9 cellular contexts compared by ENCODE assay signal in the genomic region with DNA sequence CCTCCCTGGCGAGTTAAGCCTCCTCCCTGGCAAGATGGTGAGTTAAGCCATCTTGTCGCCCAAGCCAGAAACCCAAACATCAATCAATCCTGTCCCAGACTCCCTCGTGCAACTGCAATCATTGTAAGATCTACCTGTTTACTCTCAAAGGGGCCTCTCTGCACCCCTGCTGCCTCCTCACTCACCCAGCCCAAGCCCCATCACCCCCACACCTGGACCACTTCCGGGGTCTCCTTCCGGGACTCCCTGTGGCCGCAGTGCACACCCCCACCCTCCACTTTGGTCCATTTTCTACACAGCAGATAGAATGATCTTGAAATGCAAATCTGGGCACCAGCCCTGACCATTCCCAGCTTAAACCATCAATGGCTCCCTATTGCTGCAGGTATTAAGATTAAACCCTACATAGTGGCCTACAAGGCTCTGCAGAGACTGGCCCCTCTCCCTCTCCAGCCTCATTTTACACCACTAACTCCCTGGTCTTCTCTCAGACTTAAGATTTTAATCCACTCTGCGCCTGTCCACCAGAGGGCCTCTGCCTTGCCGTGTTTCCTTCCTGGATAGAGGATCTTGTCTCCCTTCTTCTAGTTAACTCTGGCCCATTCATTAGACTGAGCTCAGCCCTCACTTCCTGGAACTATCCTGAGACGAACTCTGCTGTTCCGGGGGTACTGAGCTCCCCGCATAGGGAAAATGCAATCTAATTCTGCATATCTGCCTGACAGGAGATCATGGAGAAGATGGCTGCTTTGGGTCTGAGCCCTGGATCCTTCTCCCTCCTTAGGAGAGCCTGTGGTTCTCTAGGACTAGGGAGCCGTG. TPM values are rescaled to one million over a fixed set of nuclear protein-coding genes. Genes with fewer than 3 reads are reported as not detected.
A peak's percentile ranks its signal among the peaks of the same experiment; 100 is the strongest.
DNase-seq lines count a peak whose midpoint lies in the region; ATAC-seq and TF ChIP-seq lines count a peak whose summit lies in the region.
"Had no signal": no experiment of that assay in that cellular context is flagged by ENCODE, and none has a peak within 500 bp of the region (broad histone marks: within the 10 kb centered on the region; RNA-seq: fewer than 3 reads in every experiment).

No MANE protein-coding gene starts in this region.

- no peaks in the 10 kb centered on the region for H3K4me1 ChIP-seq in Caco-2
- H3K4me1 ChIP-seq: SJSA1 had no signal

- no peak overlapping the region for H3K27ac ChIP-seq in VCaP
- H3K27ac ChIP-seq: SJSA1 had no signal

- CTCF ChIA-PET in Caco-2 (lab: Charles Lee): interaction anchor here (0.7 kb wide), 1 partner anchor 192 kb away, joined by 3 read pairs; no protein-coding TSS in a partner anchor

- H3K27ac Mint-ChIP-seq in Caco-2 (ENCODE audit: unreplicated experiment): no peak overlapping the region
- no peak overlapping the region for H3K27ac Mint-ChIP-seq in stimulated activated naive B cell treated with anti-CD40 and anti-IgM and Interleukin-4, amounts not matched to agents 10 μg/mL and 1 μg/mL and 100 μg/mL, for 72 hours
- no peak overlapping the region for H3K27ac Mint-ChIP-seq in activated T-helper 1 cell treated with anti-CD3 and anti-CD28 coated beads, Interleukin-12 subunit alpha, Interleukin-12 subunit beta, Interleukin-2, Interleukin-4 antibody, amounts not matched to agents 30 ng/mL and 10 ng/mL and 1 ng/mL, durations not matched to agents 14 hours and 24 hours and 36 hours
- H3K27ac Mint-ChIP-seq in activated T-helper 2 cell treated with anti-CD3 and anti-CD28 coated beads, Interferon-gamma antibody, Interleukin-2, Interleukin-4, amounts not matched to agents 10 μg/mL and 5 μg/mL and 100 μg/mL, durations not matched to agents 14 hours and 24 hours and 36 hours: no peak overlapping the region

- ATAC-seq in left ventricle myocardium superior: peak; percentile 71
- ATAC-seq in stimulated activated naive B cell treated with anti-CD40 and anti-IgM and Interleukin-4, amounts not matched to agents 10 μg/mL and 1 μg/mL and 100 μg/mL, for 72 hours (replicated peaks): peak; percentile 28 to 33

- no TSS peak for BruUV-seq in Caco-2 (replicated peaks; lab: Mats Ljungman, UMichigan)

- no peak overlapping the region for H3K4me3 ChIP-seq in Caco-2 (ENCODE audit: low read depth, low read length)
- H3K4me3 ChIP-seq in HFF-Myc (replicated peaks; ENCODE audit: low read depth, low read length): no peak overlapping the region
- H3K4me3 ChIP-seq: SJSA1 had no signal

- H3K27me3 Mint-ChIP-seq in Caco-2 (ENCODE audit: insufficient read depth, unreplicated experiment): peaks cover 19% of the 10 kb centered on the region
- H3K27me3 Mint-ChIP-seq in stimulated activated naive B cell treated with anti-CD40 and anti-IgM and Interleukin-4, amounts not matched to agents 10 μg/mL and 1 μg/mL and 100 μg/mL, for 72 hours: peaks cover 8 to 13% of the 10 kb centered on the region in 2 donors
- peaks cover 2% of the 10 kb centered on the region for H3K27me3 Mint-ChIP-seq in activated T-helper 1 cell treated with anti-CD3 and anti-CD28 coated beads, Interleukin-12 subunit alpha, Interleukin-12 subunit beta, Interleukin-2, Interleukin-4 antibody, amounts not matched to agents 30 ng/mL and 10 ng/mL and 1 ng/mL, durations not matched to agents 14 hours and 24 hours and 36 hours (ENCODE audit: insufficient read depth)
- no peaks in the 10 kb centered on the region for H3K27me3 Mint-ChIP-seq in activated T-helper 2 cell treated with anti-CD3 and anti-CD28 coated beads, Interferon-gamma antibody, Interleukin-2, Interleukin-4, amounts not matched to agents 10 μg/mL and 5 μg/mL and 100 μg/mL, durations not matched to agents 14 hours and 24 hours and 36 hours (ENCODE audit: low read depth)

- TF ChIP-seq CTCF in Caco-2 (IDR thresholded peaks at IDR 0.05; ENCODE audit: insufficient read depth in 1 of 2, low read depth in 1 of 2, low read length in 1 of 2, severe bottlenecking in 1 of 2, unreplicated experiment in 1 of 2): peak; percentile 41 to 55
- TF ChIP-seq CTCF in HFF-Myc (IDR thresholded peaks at IDR 0.05; ENCODE audit: low read depth, low read length, missing control alignments): peak; percentile 61
- TF ChIP-seq CTCF in VCaP (conservative IDR thresholded peaks at IDR 0.05): peak; percentile 91

- H3K4me1 Mint-ChIP-seq in Caco-2 (ENCODE audit: low read depth, unreplicated experiment): no peaks in the 10 kb centered on the region
- H3K4me1 Mint-ChIP-seq in stimulated activated naive B cell treated with anti-CD40 and anti-IgM and Interleukin-4, amounts not matched to agents 10 μg/mL and 1 μg/mL and 100 μg/mL, for 72 hours: no peaks in the 10 kb centered on the region
- H3K4me1 Mint-ChIP-seq in activated T-helper 1 cell treated with anti-CD3 and anti-CD28 coated beads, Interleukin-12 subunit alpha, Interleukin-12 subunit beta, Interleukin-2, Interleukin-4 antibody, amounts not matched to agents 30 ng/mL and 10 ng/mL and 1 ng/mL, durations not matched to agents 14 hours and 24 hours and 36 hours (ENCODE audit: low read depth): no peaks in the 10 kb centered on the region
- H3K4me1 Mint-ChIP-seq in activated T-helper 2 cell treated with anti-CD3 and anti-CD28 coated beads, Interferon-gamma antibody, Interleukin-2, Interleukin-4, amounts not matched to agents 10 μg/mL and 5 μg/mL and 100 μg/mL, durations not matched to agents 14 hours and 24 hours and 36 hours (ENCODE audit: low read depth): no peaks in the 10 kb centered on the region

- H3K36me3 Mint-ChIP-seq in Caco-2 (ENCODE audit: insufficient read depth, unreplicated experiment): no peaks in the 10 kb centered on the region
- H3K36me3 Mint-ChIP-seq in stimulated activated naive B cell treated with anti-CD40 and anti-IgM and Interleukin-4, amounts not matched to agents 10 μg/mL and 1 μg/mL and 100 μg/mL, for 72 hours: no peaks in the 10 kb centered on the region
- H3K36me3 Mint-ChIP-seq in activated T-helper 1 cell treated with anti-CD3 and anti-CD28 coated beads, Interleukin-12 subunit alpha, Interleukin-12 subunit beta, Interleukin-2, Interleukin-4 antibody, amounts not matched to agents 30 ng/mL and 10 ng/mL and 1 ng/mL, durations not matched to agents 14 hours and 24 hours and 36 hours (ENCODE audit: low read depth): no peaks in the 10 kb centered on the region
- H3K36me3 Mint-ChIP-seq in activated T-helper 2 cell treated with anti-CD3 and anti-CD28 coated beads, Interferon-gamma antibody, Interleukin-2, Interleukin-4, amounts not matched to agents 10 μg/mL and 5 μg/mL and 100 μg/mL, durations not matched to agents 14 hours and 24 hours and 36 hours (ENCODE audit: low read depth): no peaks in the 10 kb centered on the region

- no peaks in the 10 kb centered on the region for H3K36me3 ChIP-seq in Caco-2 (ENCODE audit: control insufficient read depth, insufficient read depth, low read length)
- H3K36me3 ChIP-seq: SJSA1 had no signal

- peaks cover 1% of the 10 kb centered on the region; the same call in 1 of the 2 replicates for H3K27me3 ChIP-seq in Caco-2 (replicated peaks; ENCODE audit: control insufficient read depth, insufficient read depth, low read length)
- H3K27me3 ChIP-seq: SJSA1 had no signal

- peak in 1 of 2 experiments; percentile 26 for DNase-seq in Caco-2
- no peak for DNase-seq in HFF-Myc (ENCODE audit: extremely low read depth, low read depth)
- DNase-seq in left ventricle myocardium superior: peak; percentile 54
- DNase-seq in stimulated activated naive B cell treated with anti-CD40 and anti-IgM and Interleukin-4, amounts not matched to agents 10 μg/mL and 1 μg/mL and 100 μg/mL, for 72 hours: no peak
- no peak for DNase-seq in activated T-helper 1 cell treated with anti-CD3 and anti-CD28 coated beads, Interleukin-12 subunit alpha, Interleukin-12 subunit beta, Interleukin-2, Interleukin-4 antibody, amounts not matched to agents 30 ng/mL and 10 ng/mL and 1 ng/mL, durations not matched to agents 14 hours and 24 hours and 36 hours (ENCODE audit: low spot score)
- no peak for DNase-seq in activated T-helper 2 cell treated with anti-CD3 and anti-CD28 coated beads, Interferon-gamma antibody, Interleukin-2, Interleukin-4, amounts not matched to agents 10 μg/mL and 5 μg/mL and 100 μg/mL, durations not matched to agents 14 hours and 24 hours and 36 hours (ENCODE audit: low spot score)
- no peak for DNase-seq in effector CD4-positive, alpha-beta T cell

- H3K9me3 ChIP-seq in Caco-2: no peaks in the 10 kb centered on the region
- H3K9me3 ChIP-seq: SJSA1 had no signal

- no peak overlapping the region for H3K4me3 Mint-ChIP-seq in Caco-2 (ENCODE audit: unreplicated experiment)
- H3K4me3 Mint-ChIP-seq in stimulated activated naive B cell treated with anti-CD40 and anti-IgM and Interleukin-4, amounts not matched to agents 10 μg/mL and 1 μg/mL and 100 μg/mL, for 72 hours: no peak overlapping the region
- H3K4me3 Mint-ChIP-seq in activated T-helper 1 cell treated with anti-CD3 and anti-CD28 coated beads, Interleukin-12 subunit alpha, Interleukin-12 subunit beta, Interleukin-2, Interleukin-4 antibody, amounts not matched to agents 30 ng/mL and 10 ng/mL and 1 ng/mL, durations not matched to agents 14 hours and 24 hours and 36 hours: no peak overlapping the region
- H3K4me3 Mint-ChIP-seq in activated T-helper 2 cell treated with anti-CD3 and anti-CD28 coated beads, Interferon-gamma antibody, Interleukin-2, Interleukin-4, amounts not matched to agents 10 μg/mL and 5 μg/mL and 100 μg/mL, durations not matched to agents 14 hours and 24 hours and 36 hours (ENCODE audit: low read depth): no peak overlapping the region

- POLR2A ChIA-PET in Caco-2 (lab: Charles Lee): no interaction called here

- no peaks in the 10 kb centered on the region for H3K9me3 Mint-ChIP-seq in Caco-2 (ENCODE audit: unreplicated experiment)
- no peaks in the 10 kb centered on the region for H3K9me3 Mint-ChIP-seq in stimulated activated naive B cell treated with anti-CD40 and anti-IgM and Interleukin-4, amounts not matched to agents 10 μg/mL and 1 μg/mL and 100 μg/mL, for 72 hours
- H3K9me3 Mint-ChIP-seq in activated T-helper 1 cell treated with anti-CD3 and anti-CD28 coated beads, Interleukin-12 subunit alpha, Interleukin-12 subunit beta, Interleukin-2, Interleukin-4 antibody, amounts not matched to agents 30 ng/mL and 10 ng/mL and 1 ng/mL, durations not matched to agents 14 hours and 24 hours and 36 hours: no peaks in the 10 kb centered on the region
- no peaks in the 10 kb centered on the region for H3K9me3 Mint-ChIP-seq in activated T-helper 2 cell treated with anti-CD3 and anti-CD28 coated beads, Interferon-gamma antibody, Interleukin-2, Interleukin-4, amounts not matched to agents 10 μg/mL and 5 μg/mL and 100 μg/mL, durations not matched to agents 14 hours and 24 hours and 36 hours

- intact Hi-C loops in Caco-2 (cut with micrococcal nuclease; ENCODE audit: unreplicated experiment): loop anchor here (1.0 kb wide), 1 partner anchor 109 kb away; no protein-coding TSS in a partner anchor
- intact Hi-C loops in left ventricle myocardium superior (cut with micrococcal nuclease): no loop called here
- intact Hi-C loops in activated T-helper 1 cell treated with anti-CD3 and anti-CD28 coated beads, Interleukin-12 subunit alpha, Interleukin-12 subunit beta, Interleukin-2, Interleukin-4 antibody, amounts not matched to agents 30 ng/mL and 10 ng/mL and 1 ng/mL, durations not matched to agents 14 hours and 24 hours and 36 hours (cut with micrococcal nuclease): no loop called here
- intact Hi-C loops in activated T-helper 2 cell treated with anti-CD3 and anti-CD28 coated beads, Interferon-gamma antibody, Interleukin-2, Interleukin-4, amounts not matched to agents 10 μg/mL and 5 μg/mL and 100 μg/mL, durations not matched to agents 14 hours and 24 hours and 36 hours (cut with micrococcal nuclease): no loop called here

RNA-seq across cellular contexts. Expression of a gene that starts 41.9 kb away (rescaled TPM):
- not detected in 2 replicates for total RNA-seq in Caco-2 (2022)
- 0.62 TPM for total RNA-seq in left ventricle myocardium superior
- not detected in 2 replicates for total RNA-seq in activated T-helper 1 cell treated with anti-CD3 and anti-CD28 coated beads, Interleukin-12 subunit alpha, Interleukin-12 subunit beta, Interleukin-2, Interleukin-4 antibody, amounts not matched to agents 30 ng/mL and 10 ng/mL and 1 ng/mL, durations not matched to agents 14 hours and 24 hours and 36 hours
- not detected in 2 replicates for total RNA-seq in activated T-helper 2 cell treated with anti-CD3 and anti-CD28 coated beads, Interferon-gamma antibody, Interleukin-2, Interleukin-4, amounts not matched to agents 10 μg/mL and 5 μg/mL and 100 μg/mL, durations not matched to agents 14 hours and 24 hours and 36 hours
- total RNA-seq: SJSA1 had no signal
